ENCODE assay signal across 1 cellular context in genomic region chr11:11842426-11843008, GRCh38.
TF ChIP-seq lines count a peak whose summit lies in the region.

No MANE protein-coding gene starts in this region.

TF ChIP-seq in K562, 482 proteins besides CTCF, POLR2A, EP300 and RAD21 (continued from another document and continues in another):
- TF ChIP-seq AFF4 (CRISPR knock-in tag; IDR thresholded peaks at IDR 0.05): 0 out of 2 replicates have a peak, but pooled peaks have one; percentile 63
- TF ChIP-seq GATAD2A (IDR thresholded peaks at IDR 0.05): 0 out of 2 replicates have a peak, but pooled peaks have one; percentile 14
- TF ChIP-seq MYC (IDR thresholded peaks at IDR 0.05; ENCODE audit: low read depth, low read length): 0 out of 2 replicates have a peak, but pooled peaks have one; percentile 14
- no peak for TF ChIP-seq MYC (CRISPR knock-in tag; IDR thresholded peaks at IDR 0.05; ENCODE audit: borderline replicate concordance, low read depth)
- TF ChIP-seq ZBTB49 (CRISPR knock-in tag; IDR thresholded peaks at IDR 0.05; ENCODE audit: borderline replicate concordance): no peak
- 0 out of 4 replicates have a peak, but pooled peaks of 1 of the 2 experiments have one; percentile 11 for TF ChIP-seq TBL1XR1 (IDR thresholded peaks at IDR 0.05; ENCODE audit: low read length in 2 of 2)
- no peak for TF ChIP-seq SRSF7 (optimal IDR thresholded peaks at IDR 0.05; ENCODE audit: low read depth, low read length)
- no peak for TF ChIP-seq ZNF707 (CRISPR knock-in tag; conservative IDR thresholded peaks at IDR 0.05)
- TF ChIP-seq GABPB1 (CRISPR knock-in tag; IDR thresholded peaks at IDR 0.05): 0 out of 2 replicates have a peak, but pooled peaks have one; percentile 6
- TF ChIP-seq HDAC1 (IDR thresholded peaks at IDR 0.05): 0 out of 4 replicates have a peak, but pooled peaks of 1 of the 2 experiments have one; percentile 34
- TF ChIP-seq SRSF3 (IDR thresholded peaks at IDR 0.05; ENCODE audit: insufficient read depth, low read length): no peak
- TF ChIP-seq ETS1 (conservative IDR thresholded peaks at IDR 0.05; ENCODE audit: control insufficient read depth, low read depth, low read length): no peak
- no peak for TF ChIP-seq HNRNPUL1 (IDR thresholded peaks at IDR 0.05; ENCODE audit: low read length)
- no peak for TF ChIP-seq XRCC4 (IDR thresholded peaks at IDR 0.05; ENCODE audit: extremely low read depth, insufficient read depth, insufficient read length)
- TF ChIP-seq TSC22D4 (tag; IDR thresholded peaks at IDR 0.05): no peak
- TF ChIP-seq PTTG1 (tag; IDR thresholded peaks at IDR 0.05; ENCODE audit: low read depth): no peak
- no peak for TF ChIP-seq MAZ (CRISPR knock-in tag; conservative IDR thresholded peaks at IDR 0.05 in 1 of 2, IDR thresholded peaks at IDR 0.05 in 1 of 2)
- no peak for TF ChIP-seq MAX (CRISPR knock-in tag; IDR thresholded peaks at IDR 0.05)
- TF ChIP-seq GTF2A2 (tag; IDR thresholded peaks at IDR 0.05): no peak
- TF ChIP-seq FOXA3 (CRISPR knock-in tag; conservative IDR thresholded peaks at IDR 0.05 in 1 of 2, IDR thresholded peaks at IDR 0.05 in 1 of 2): no peak
- TF ChIP-seq ZNF586 (CRISPR knock-in tag; conservative IDR thresholded peaks at IDR 0.05): no peak
- TF ChIP-seq CHD1 (IDR thresholded peaks at IDR 0.05; ENCODE audit: low read length): no peak
- no peak for TF ChIP-seq MXI1 (IDR thresholded peaks at IDR 0.05; ENCODE audit: low read depth, low read length)
- TF ChIP-seq KLF13 (tag; IDR thresholded peaks at IDR 0.05; ENCODE audit: borderline replicate concordance, low read depth): no peak
- TF ChIP-seq DIDO1 (tag; IDR thresholded peaks at IDR 0.05; ENCODE audit: low read depth): no peak
- TF ChIP-seq SNRNP70 (optimal IDR thresholded peaks at IDR 0.05; ENCODE audit: low read depth, low read length): no peak
- TF ChIP-seq KAT7 (CRISPR knock-in tag; IDR thresholded peaks at IDR 0.05; ENCODE audit: borderline replicate concordance): peak; percentile 67; the same call in 1 of the 2 replicates
- no peak for TF ChIP-seq SIN3B (IDR thresholded peaks at IDR 0.05; ENCODE audit: low read depth)
- TF ChIP-seq HDAC2 (IDR thresholded peaks at IDR 0.05): 0 out of 2 replicates have a peak, but pooled peaks have one; percentile 12
- TF ChIP-seq SREBF2 (CRISPR knock-in tag; IDR thresholded peaks at IDR 0.05): no peak
- no peak for TF ChIP-seq ZNF609 (CRISPR knock-in tag; IDR thresholded peaks at IDR 0.05; ENCODE audit: borderline replicate concordance)
- no peak for TF ChIP-seq KAT8 (IDR thresholded peaks at IDR 0.05; ENCODE audit: low read depth)
- TF ChIP-seq KHSRP (IDR thresholded peaks at IDR 0.05): no peak
- TF ChIP-seq ZNF395 (CRISPR knock-in tag; IDR thresholded peaks at IDR 0.05): no peak
- 0 out of 2 replicates have a peak, but pooled peaks have one; percentile 17 for TF ChIP-seq HINFP (tag; conservative IDR thresholded peaks at IDR 0.05; ENCODE audit: low read depth)
- TF ChIP-seq RBM39 (optimal IDR thresholded peaks at IDR 0.05; ENCODE audit: low read depth, low read length): no peak
- TF ChIP-seq SIN3A (IDR thresholded peaks at IDR 0.05; ENCODE audit: borderline replicate concordance in 2 of 2, control insufficient read depth in 1 of 2, low read depth in 2 of 2, low read length in 2 of 2): 0 out of 4 replicates have a peak, but pooled peaks of 1 of the 2 experiments have one; percentile 42
- TF ChIP-seq TAL1 (IDR thresholded peaks at IDR 0.05): no peak
- no peak for TF ChIP-seq NFRKB (IDR thresholded peaks at IDR 0.05; ENCODE audit: low read depth)
- no peak for TF ChIP-seq E2F1 (CRISPR knock-in tag; IDR thresholded peaks at IDR 0.05)
- no peak for TF ChIP-seq KDM5B (IDR thresholded peaks at IDR 0.05; ENCODE audit: insufficient replicate concordance, low read depth, low read length)
- no peak for TF ChIP-seq ZNF12 (CRISPR knock-in tag; IDR thresholded peaks at IDR 0.05)
- TF ChIP-seq KLF1 (tag; IDR thresholded peaks at IDR 0.05): no peak
- no peak for TF ChIP-seq RAD51 (IDR thresholded peaks at IDR 0.05; ENCODE audit: borderline replicate concordance, low read depth)
- no peak for TF ChIP-seq SPI1 (IDR thresholded peaks at IDR 0.05; ENCODE audit: borderline replicate concordance, low read depth, low read length)
- TF ChIP-seq ZZZ3 (IDR thresholded peaks at IDR 0.05): no peak
- TF ChIP-seq DDX20 (tag; IDR thresholded peaks at IDR 0.05; ENCODE audit: low read depth): no peak
- TF ChIP-seq ZBTB34 (CRISPR knock-in tag; IDR thresholded peaks at IDR 0.05): no peak
- no peak for TF ChIP-seq HNRNPK (IDR thresholded peaks at IDR 0.05; ENCODE audit: low read depth, low read length, poor library complexity, severe bottlenecking)
- TF ChIP-seq BCOR (IDR thresholded peaks at IDR 0.05): 0 out of 2 replicates have a peak, but pooled peaks have one; percentile 5
- TF ChIP-seq CXXC5 (CRISPR knock-in tag; IDR thresholded peaks at IDR 0.05): no peak
- no peak for TF ChIP-seq SMAD1 (IDR thresholded peaks at IDR 0.05; ENCODE audit: low read depth, low read length, partially characterized antibody)
